In genomic region chr6:139291813-139292619, GRCh38 we compare ENCODE assay signal across 1 cellular context.
TF ChIP-seq lines count a peak whose summit lies in the region.

TSS of gene TXLNB (minus strand) at chr6:139291998. CDS start at chr6:139288899, 3,099 bp downstream.

TF ChIP-seq in HEK293, 187 proteins besides CTCF, POLR2A, EP300 and RAD21 (continued from another document):
- TF ChIP-seq HIC1 (tag by site-specific recombination; IDR thresholded peaks at IDR 0.05) = peak; percentile 29; the same call in 1 of the 2 replicates
- TF ChIP-seq ZNF433 (tag by site-specific recombination; IDR thresholded peaks at IDR 0.05; ENCODE audit: low read depth) = no peak
- peak; percentile 50; the same call in 1 of the 2 replicates for TF ChIP-seq ZNF76 (tag by site-specific recombination; IDR thresholded peaks at IDR 0.05; ENCODE audit: borderline replicate concordance, low read depth)
- no peak for TF ChIP-seq ZNF23 (tag by site-specific recombination; IDR thresholded peaks at IDR 0.05; ENCODE audit: borderline replicate concordance)
- no peak; the same call in none of the 2 replicates for TF ChIP-seq ZNF518A (tag by site-specific recombination; conservative IDR thresholded peaks at IDR 0.05; ENCODE audit: low read depth)
- no peak for TF ChIP-seq ZNF555 (tag by site-specific recombination; conservative IDR thresholded peaks at IDR 0.05)
- peak; percentile 87 for TF ChIP-seq ZNF843 (tag by site-specific recombination; IDR thresholded peaks at IDR 0.05)
- TF ChIP-seq ZFP41 (tag by site-specific recombination; IDR thresholded peaks at IDR 0.05; ENCODE audit: borderline replicate concordance) = no peak
- TF ChIP-seq HOXC10 (CRISPR knock-in tag; IDR thresholded peaks at IDR 0.05) = no peak
- no peak for TF ChIP-seq BCL11A (tag by site-specific recombination; IDR thresholded peaks at IDR 0.05; ENCODE audit: low read depth)
- TF ChIP-seq ZBTB1 (tag by site-specific recombination; IDR thresholded peaks at IDR 0.05) = no peak
- no peak for TF ChIP-seq GLI4 (tag by site-specific recombination; IDR thresholded peaks at IDR 0.05)
- no peak for TF ChIP-seq ZNF121 (tag by site-specific recombination; IDR thresholded peaks at IDR 0.05)
- no peak for TF ChIP-seq ZNF521 (tag by site-specific recombination; IDR thresholded peaks at IDR 0.05)
- no peak for TF ChIP-seq ZNF26 (tag by site-specific recombination; IDR thresholded peaks at IDR 0.05)
- TF ChIP-seq ZNF16 (tag by site-specific recombination; IDR thresholded peaks at IDR 0.05; ENCODE audit: low read depth) = no peak
- TF ChIP-seq ZNF677 (tag by site-specific recombination; IDR thresholded peaks at IDR 0.05) = no peak
- no peak for TF ChIP-seq ZSCAN5A (tag by site-specific recombination; IDR thresholded peaks at IDR 0.05)
- no peak for TF ChIP-seq ZNF184 (tag by site-specific recombination; IDR thresholded peaks at IDR 0.05)
- TF ChIP-seq RBAK (tag by site-specific recombination; IDR thresholded peaks at IDR 0.05) = peak; percentile 81; the same call in 1 of the 2 replicates
- no peak for TF ChIP-seq ZNF768 (tag by site-specific recombination; IDR thresholded peaks at IDR 0.05)
- TF ChIP-seq KLF17 (tag by site-specific recombination; IDR thresholded peaks at IDR 0.05) = no peak
- 0 out of 2 replicates have a peak, but pooled peaks have one; percentile 42 for TF ChIP-seq ZNF133 (tag by site-specific recombination; IDR thresholded peaks at IDR 0.05)
- TF ChIP-seq YY1 (tag by site-specific recombination; IDR thresholded peaks at IDR 0.05) = peak; percentile 13; the same call in 1 of the 2 replicates
- peak; percentile 88 for TF ChIP-seq ZSCAN18 (tag by site-specific recombination; IDR thresholded peaks at IDR 0.05)
- peak; percentile 83 for TF ChIP-seq ZIC2 (tag by site-specific recombination; IDR thresholded peaks at IDR 0.05)
- TF ChIP-seq ZNF266 (tag by site-specific recombination; IDR thresholded peaks at IDR 0.05; ENCODE audit: low read depth) = no peak
- no peak for TF ChIP-seq TCF7L2 (IDR thresholded peaks at IDR 0.05; ENCODE audit: borderline replicate concordance, low read depth, low read length)
- no peak for TF ChIP-seq ZNF510 (tag by site-specific recombination; IDR thresholded peaks at IDR 0.05; ENCODE audit: insufficient replicate concordance)
- TF ChIP-seq ZNF529 (tag by site-specific recombination; IDR thresholded peaks at IDR 0.05; ENCODE audit: insufficient replicate concordance) = no peak
- no peak for TF ChIP-seq ZNF544 (tag by site-specific recombination; IDR thresholded peaks at IDR 0.05)
- TF ChIP-seq ZEB2 (tag by site-specific recombination; IDR thresholded peaks at IDR 0.05) = peak; percentile 45; the same call in 1 of the 2 replicates
- no peak for TF ChIP-seq ZNF211 (tag by site-specific recombination; IDR thresholded peaks at IDR 0.05; ENCODE audit: low read depth)
- no peak; the same call in 1 of the 2 replicates for TF ChIP-seq GLIS2 (tag by site-specific recombination; IDR thresholded peaks at IDR 0.05)
- peak; percentile 83 for TF ChIP-seq ZNF2 (tag by site-specific recombination; IDR thresholded peaks at IDR 0.05)
- TF ChIP-seq ZNF654 (tag by site-specific recombination; IDR thresholded peaks at IDR 0.05; ENCODE audit: low read depth) = no peak
- TF ChIP-seq IKZF3 (tag by site-specific recombination; IDR thresholded peaks at IDR 0.05) = no peak
- no peak; the same call in 1 of the 2 replicates for TF ChIP-seq ZNF473 (tag by site-specific recombination; IDR thresholded peaks at IDR 0.05)
- no peak for TF ChIP-seq ZNF623 (tag by site-specific recombination; IDR thresholded peaks at IDR 0.05)
- no peak for TF ChIP-seq ZNF426 (tag by site-specific recombination; IDR thresholded peaks at IDR 0.05)
- TF ChIP-seq GLIS1 (tag by site-specific recombination; IDR thresholded peaks at IDR 0.05) = peak; percentile 62; the same call in 1 of the 2 replicates
- TF ChIP-seq ZFP37 (tag by site-specific recombination; IDR thresholded peaks at IDR 0.05) = peak; percentile 92
- no peak for TF ChIP-seq ZNF350 (tag by site-specific recombination; IDR thresholded peaks at IDR 0.05)
- no peak for TF ChIP-seq WT1 (tag by site-specific recombination; IDR thresholded peaks at IDR 0.05)
- no peak for TF ChIP-seq ZNF280C (tag by site-specific recombination; IDR thresholded peaks at IDR 0.05)
- TF ChIP-seq ZNF747 (tag by site-specific recombination; IDR thresholded peaks at IDR 0.05) = no peak
